14 cellular contexts compared by ENCODE assay signal in genomic region chr17:69423450-69423849, GRCh38. TPM values are rescaled to one million over a fixed set of nuclear protein-coding genes. Genes with fewer than 3 reads are reported as not detected.
DNase-seq lines count a peak whose midpoint lies in the region; ATAC-seq and TF ChIP-seq lines count a peak whose summit lies in the region.
"Had no signal": no experiment of that assay in that cellular context is flagged by ENCODE, and none has a peak within 500 bp of the region (broad histone marks: within the 10 kb centered on the region; RNA-seq: fewer than 3 reads in every experiment).

No MANE protein-coding gene starts in this region.

- CTCF ChIA-PET in WTC11 (lab: Charles Lee) (interaction anchor here (1.3 kb wide), 1 partner anchor 29 kb away, joined by 6 read pairs; no protein-coding TSS in a partner anchor), Caco-2 (lab: Charles Lee) (no interaction called here)

- H3K27ac Mint-ChIP-seq in WTC11, result peak overlapping the region; percentile 16
- peak overlapping the region; percentile 93 for H3K27ac Mint-ChIP-seq in type B pancreatic cell
- H3K27ac Mint-ChIP-seq in Caco-2 (ENCODE audit: unreplicated experiment), result no peak overlapping the region

- H3K4me3 ChIP-seq in Caco-2 (ENCODE audit: low read depth, low read length), result no peak overlapping the region
- H3K4me3 ChIP-seq: K562 had no signal

- H3K27me3 ChIP-seq in Caco-2 (replicated peaks; ENCODE audit: control insufficient read depth, insufficient read depth, low read length), result no peaks in the 10 kb centered on the region

- no peaks in the 10 kb centered on the region for H3K36me3 ChIP-seq in Caco-2 (ENCODE audit: control insufficient read depth, insufficient read depth, low read length)

- no peaks in the 10 kb centered on the region for H3K4me1 ChIP-seq in Caco-2

- intact Hi-C loops in Caco-2 (cut with micrococcal nuclease; ENCODE audit: unreplicated experiment), result no loop called here

- H3K9me3 ChIP-seq in Caco-2, result no peaks in the 10 kb centered on the region

- no peak for TF ChIP-seq CTCF in WTC11 (IDR thresholded peaks at IDR 0.05)
- no peak for TF ChIP-seq CTCF in type B pancreatic cell (conservative IDR thresholded peaks at IDR 0.05)
- no peak for TF ChIP-seq CTCF in Caco-2 (IDR thresholded peaks at IDR 0.05; ENCODE audit: insufficient read depth in 1 of 2, low read depth in 1 of 2, low read length in 1 of 2, severe bottlenecking in 1 of 2, unreplicated experiment in 1 of 2)

- H3K36me3 Mint-ChIP-seq in WTC11 (peaks cover 3% of the 10 kb centered on the region; the same call in 1 of the 2 replicates), type B pancreatic cell (peaks cover 7% of the 10 kb centered on the region), Caco-2 (ENCODE audit: insufficient read depth, unreplicated experiment) (no peaks in the 10 kb centered on the region)
- H3K36me3 Mint-ChIP-seq: naive B cell had no signal

- 0 out of 2 replicates have a peak, but pooled peaks have one; percentile 38 for ATAC-seq in WTC11
- ATAC-seq: K562 had no signal

- H3K4me3 Mint-ChIP-seq in WTC11, result peak overlapping the region; percentile 20; the same call in 1 of the 2 replicates
- H3K4me3 Mint-ChIP-seq in type B pancreatic cell, result no peak overlapping the region
- no peak overlapping the region for H3K4me3 Mint-ChIP-seq in Caco-2 (ENCODE audit: unreplicated experiment)

- BruUV-seq in Caco-2 (replicated peaks; lab: Mats Ljungman, UMichigan), result no TSS peak

- H3K27me3 Mint-ChIP-seq in WTC11 (ENCODE audit: low read depth), result no peaks in the 10 kb centered on the region
- no peaks in the 10 kb centered on the region for H3K27me3 Mint-ChIP-seq in type B pancreatic cell
- no peaks in the 10 kb centered on the region for H3K27me3 Mint-ChIP-seq in Caco-2 (ENCODE audit: insufficient read depth, unreplicated experiment)
- H3K27me3 Mint-ChIP-seq: naive B cell had no signal

- H3K9me3 Mint-ChIP-seq in WTC11, result no peaks in the 10 kb centered on the region
- H3K9me3 Mint-ChIP-seq in type B pancreatic cell, result no peaks in the 10 kb centered on the region
- no peaks in the 10 kb centered on the region for H3K9me3 Mint-ChIP-seq in Caco-2 (ENCODE audit: unreplicated experiment)
- H3K9me3 Mint-ChIP-seq: naive B cell had no signal

- H3K4me1 Mint-ChIP-seq in WTC11 (peaks cover 67% of the 10 kb centered on the region), type B pancreatic cell (ENCODE audit: unreplicated experiment) (peaks cover 22% of the 10 kb centered on the region), Caco-2 (ENCODE audit: low read depth, unreplicated experiment) (no peaks in the 10 kb centered on the region)

- POLR2A ChIA-PET in WTC11 (lab: Charles Lee), result no interaction called here
- POLR2A ChIA-PET in Caco-2 (lab: Charles Lee), result interaction anchor here (1.6 kb wide), 1 partner anchor 8 kb away, joined by 3 read pairs; the partner anchor contains the start of gene MAP2K6

- DNase-seq in stimulated activated CD4-positive, alpha-beta T cell treated with anti-CD3 and anti-CD28 coated beads, Interleukin-15, amount 100 ng/mL, for 24 hours, result peak; percentile 29
- DNase-seq in stimulated activated CD4-positive, alpha-beta T cell treated with anti-CD3 and anti-CD28 coated beads, Interleukin-4, amount 100 ng/mL, for 4 hours, result no peak
- DNase-seq in WTC11 (ENCODE audit: low spot score) (no peak), dermis blood vessel endothelial cell (peak; percentile 88), type B pancreatic cell (ENCODE audit: extremely low spot score, unreplicated experiment) (no peak), NK-92 (lab: John Stamatoyannopoulos, UW; ENCODE audit: unreplicated experiment) (no peak), NCI-H345 treated with DMSO at 0.1 percent for 48 hours (lab: John Stamatoyannopoulos, UW; ENCODE audit: unreplicated experiment) (no peak), Caco-2 (no peak)
- DNase-seq: naive B cell; NCI-H1105 treated with DMSO at 0.1 percent for 48 hours; NCI-H2171; NK-92 treated with Interleukin-12 subunit alpha and Interleukin-12 subunit beta, amount 100 ng/mL, for 24 hours; substantia nigra had no signal

TF ChIP-seq in WTC11, 78 proteins besides CTCF, POLR2A, EP300 and RAD21:
- no peak for TF ChIP-seq ZNF512 (CRISPR knock-in tag; IDR thresholded peaks at IDR 0.05; ENCODE audit: borderline replicate concordance)
- TF ChIP-seq FOXJ3 (CRISPR knock-in tag; IDR thresholded peaks at IDR 0.05; ENCODE audit: borderline replicate concordance), result no peak
- TF ChIP-seq E2F1 (CRISPR knock-in tag; IDR thresholded peaks at IDR 0.05), result no peak

RNA-seq across cellular contexts. Expression of gene MAP2K6, which starts 9.0 kb away (rescaled TPM):
- total RNA-seq in WTC11 (2021) (43.0 to 50.5 TPM (median 49.5 TPM) in 3 replicates), dermis blood vessel endothelial cell (4.9 and 14.2 TPM in 2 replicates), type B pancreatic cell (ENCODE audit: low replicate concordance) (11.9 and 28.8 TPM in 2 replicates), Caco-2 (2022) (9.6 and 11.5 TPM in 2 replicates)

Comparison
In these comparisons a context has a peak if more than half of its experiments do, and no peak if none do; other contexts are left out.
1. DNase-seq: peak in stimulated activated CD4-positive, alpha-beta T cell treated with anti-CD3 and anti-CD28 coated beads, Interleukin-15, amount 100 ng/mL, for 24 hours (single experiment) and dermis blood vessel endothelial cell (single experiment); none in stimulated activated CD4-positive, alpha-beta T cell treated with anti-CD3 and anti-CD28 coated beads, Interleukin-4, amount 100 ng/mL, for 4 hours (0 of 2), WTC11 (single experiment), type B pancreatic cell (single experiment), NK-92 (single experiment), NCI-H345 treated with DMSO at 0.1 percent for 48 hours (single experiment) and Caco-2 (0 of 2).